In the genomic region with DNA sequence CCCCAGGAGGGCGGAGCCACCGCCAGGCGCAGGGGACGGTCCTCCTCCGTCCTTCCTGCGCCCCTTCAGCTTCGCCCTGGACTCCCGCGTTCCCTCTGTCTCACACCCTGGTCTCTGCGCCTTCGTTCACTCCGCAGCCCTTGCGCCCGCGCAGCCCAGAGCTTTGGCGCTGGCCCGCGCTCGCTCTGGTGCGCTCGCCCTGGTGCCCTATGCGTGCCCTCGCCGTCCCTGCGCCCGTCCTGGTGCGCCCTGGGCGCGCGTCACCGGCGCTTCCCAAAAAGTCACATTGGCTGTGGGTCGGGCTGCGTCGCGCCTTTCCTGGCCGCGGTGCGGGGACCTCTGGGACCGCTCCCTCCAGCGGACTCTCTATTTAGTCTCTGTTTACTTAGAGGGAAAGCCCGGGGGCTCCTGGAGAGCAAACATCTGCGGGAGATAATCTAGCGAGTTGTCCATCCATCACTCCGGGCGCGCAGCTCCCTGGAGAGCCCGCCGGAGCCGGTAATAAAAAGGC, we compare ENCODE assay signal across 2 cellular contexts.
A peak's percentile ranks its signal among the peaks of the same experiment; 100 is the strongest.
TF ChIP-seq lines count a peak whose summit lies in the region.

No MANE protein-coding gene starts in this region.

TF ChIP-seq in GM23338, 12 proteins besides CTCF, POLR2A, EP300 and RAD21:
- TF ChIP-seq EZH2 (IDR thresholded peaks at IDR 0.05; ENCODE audit: low read depth, unreplicated experiment) (no peak), JUNB (IDR thresholded peaks at IDR 0.05; ENCODE audit: unreplicated experiment) (no peak), STAT1 (IDR thresholded peaks at IDR 0.05; ENCODE audit: unreplicated experiment) (no peak), NANOG (IDR thresholded peaks at IDR 0.05; ENCODE audit: borderline replicate concordance) (no peak), ZNF114 (CRISPR knock-in tag; IDR thresholded peaks at IDR 0.05) (no peak), EZH2phosphoT487 (IDR thresholded peaks at IDR 0.05; ENCODE audit: unreplicated experiment) (no peak), POLR2AphosphoS5 (IDR thresholded peaks at IDR 0.05; ENCODE audit: low read depth) (no peak; the same call in 1 of the 2 replicates), CREB1 (CRISPR knock-in tag; IDR thresholded peaks at IDR 0.05; ENCODE audit: low read depth) (no peak)
- TF ChIP-seq, protein P1, sequence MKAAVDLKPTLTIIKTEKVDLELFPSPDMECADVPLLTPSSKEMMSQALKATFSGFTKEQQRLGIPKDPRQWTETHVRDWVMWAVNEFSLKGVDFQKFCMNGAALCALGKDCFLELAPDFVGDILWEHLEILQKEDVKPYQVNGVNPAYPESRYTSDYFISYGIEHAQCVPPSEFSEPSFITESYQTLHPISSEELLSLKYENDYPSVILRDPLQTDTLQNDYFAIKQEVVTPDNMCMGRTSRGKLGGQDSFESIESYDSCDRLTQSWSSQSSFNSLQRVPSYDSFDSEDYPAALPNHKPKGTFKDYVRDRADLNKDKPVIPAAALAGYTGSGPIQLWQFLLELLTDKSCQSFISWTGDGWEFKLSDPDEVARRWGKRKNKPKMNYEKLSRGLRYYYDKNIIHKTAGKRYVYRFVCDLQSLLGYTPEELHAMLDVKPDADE (IDR thresholded peaks at IDR 0.05): no peak
- TF ChIP-seq, protein P2, sequence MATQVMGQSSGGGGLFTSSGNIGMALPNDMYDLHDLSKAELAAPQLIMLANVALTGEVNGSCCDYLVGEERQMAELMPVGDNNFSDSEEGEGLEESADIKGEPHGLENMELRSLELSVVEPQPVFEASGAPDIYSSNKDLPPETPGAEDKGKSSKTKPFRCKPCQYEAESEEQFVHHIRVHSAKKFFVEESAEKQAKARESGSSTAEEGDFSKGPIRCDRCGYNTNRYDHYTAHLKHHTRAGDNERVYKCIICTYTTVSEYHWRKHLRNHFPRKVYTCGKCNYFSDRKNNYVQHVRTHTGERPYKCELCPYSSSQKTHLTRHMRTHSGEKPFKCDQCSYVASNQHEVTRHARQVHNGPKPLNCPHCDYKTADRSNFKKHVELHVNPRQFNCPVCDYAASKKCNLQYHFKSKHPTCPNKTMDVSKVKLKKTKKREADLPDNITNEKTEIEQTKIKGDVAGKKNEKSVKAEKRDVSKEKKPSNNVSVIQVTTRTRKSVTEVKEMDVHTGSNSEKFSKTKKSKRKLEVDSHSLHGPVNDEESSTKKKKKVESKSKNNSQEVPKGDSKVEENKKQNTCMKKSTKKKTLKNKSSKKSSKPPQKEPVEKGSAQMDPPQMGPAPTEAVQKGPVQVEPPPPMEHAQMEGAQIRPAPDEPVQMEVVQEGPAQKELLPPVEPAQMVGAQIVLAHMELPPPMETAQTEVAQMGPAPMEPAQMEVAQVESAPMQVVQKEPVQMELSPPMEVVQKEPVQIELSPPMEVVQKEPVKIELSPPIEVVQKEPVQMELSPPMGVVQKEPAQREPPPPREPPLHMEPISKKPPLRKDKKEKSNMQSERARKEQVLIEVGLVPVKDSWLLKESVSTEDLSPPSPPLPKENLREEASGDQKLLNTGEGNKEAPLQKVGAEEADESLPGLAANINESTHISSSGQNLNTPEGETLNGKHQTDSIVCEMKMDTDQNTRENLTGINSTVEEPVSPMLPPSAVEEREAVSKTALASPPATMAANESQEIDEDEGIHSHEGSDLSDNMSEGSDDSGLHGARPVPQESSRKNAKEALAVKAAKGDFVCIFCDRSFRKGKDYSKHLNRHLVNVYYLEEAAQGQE (IDR thresholded peaks at IDR 0.05; ENCODE audit: unreplicated experiment): no peak

TF ChIP-seq in H1, 55 proteins besides CTCF, POLR2A, EP300 and RAD21:
- 0 out of 2 replicates have a peak, but pooled peaks have one; percentile 22 for TF ChIP-seq CREB1 (IDR thresholded peaks at IDR 0.05)
- TF ChIP-seq, protein P3, sequence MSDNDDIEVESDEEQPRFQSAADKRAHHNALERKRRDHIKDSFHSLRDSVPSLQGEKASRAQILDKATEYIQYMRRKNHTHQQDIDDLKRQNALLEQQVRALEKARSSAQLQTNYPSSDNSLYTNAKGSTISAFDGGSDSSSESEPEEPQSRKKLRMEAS (IDR thresholded peaks at IDR 0.05): peak; percentile 46
- TF ChIP-seq KDM4A (IDR thresholded peaks at IDR 0.05; ENCODE audit: low read depth, low read length, severe bottlenecking): peak; percentile 68
- TF ChIP-seq HDAC2 (IDR thresholded peaks at IDR 0.05; ENCODE audit: borderline replicate concordance in 1 of 2, low read depth in 2 of 2, low read length in 2 of 2): peak in 1 of 2 experiments; percentile 52; a peak in 1 of 4 replicates
- TF ChIP-seq EZH2 (IDR thresholded peaks at IDR 0.05; ENCODE audit: low read depth, low read length, severe bottlenecking): no peak
- peak; percentile 84 for TF ChIP-seq GABPA (IDR thresholded peaks at IDR 0.05; ENCODE audit: borderline replicate concordance, insufficient read depth, low read length)
- peak; percentile 35 for TF ChIP-seq ASH2L (IDR thresholded peaks at IDR 0.05; ENCODE audit: low read length)
- TF ChIP-seq NANOG (IDR thresholded peaks at IDR 0.05; ENCODE audit: insufficient read depth, low read depth, low read length, poor library complexity, severe bottlenecking): no peak
- peak; percentile 29; the same call in 1 of the 2 replicates for TF ChIP-seq SUZ12 (IDR thresholded peaks at IDR 0.05; ENCODE audit: low read length)
- TF ChIP-seq, protein P4, sequence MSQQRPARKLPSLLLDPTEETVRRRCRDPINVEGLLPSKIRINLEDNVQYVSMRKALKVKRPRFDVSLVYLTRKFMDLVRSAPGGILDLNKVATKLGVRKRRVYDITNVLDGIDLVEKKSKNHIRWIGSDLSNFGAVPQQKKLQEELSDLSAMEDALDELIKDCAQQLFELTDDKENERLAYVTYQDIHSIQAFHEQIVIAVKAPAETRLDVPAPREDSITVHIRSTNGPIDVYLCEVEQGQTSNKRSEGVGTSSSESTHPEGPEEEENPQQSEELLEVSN (IDR thresholded peaks at IDR 0.05): peak; percentile 50
